1 cellular context compared by ENCODE assay signal in genomic region chr5:14142856-14143508, GRCh38.
A peak's percentile ranks its signal among the peaks of the same experiment; 100 is the strongest.
TF ChIP-seq lines count a peak whose summit lies in the region.

TSS of gene TRIO (plus strand) at chr5:14143342. CDS start at chr5:14143726, 384 bp downstream.

TF ChIP-seq in HepG2, 621 proteins besides CTCF, POLR2A, EP300 and RAD21 (continued from another document and continues in another):
- 0 out of 2 replicates have a peak, but pooled peaks have one; percentile 46 for TF ChIP-seq ZNF775 (CRISPR knock-in tag; IDR thresholded peaks at IDR 0.05; ENCODE audit: borderline replicate concordance)
- no peak for TF ChIP-seq PLSCR1 (CRISPR knock-in tag; IDR thresholded peaks at IDR 0.05; ENCODE audit: borderline replicate concordance)
- TF ChIP-seq ZNF607 (CRISPR knock-in tag; IDR thresholded peaks at IDR 0.05; ENCODE audit: borderline replicate concordance) = peak; percentile 77; the same call in 1 of the 2 replicates
- no peak for TF ChIP-seq JUN (CRISPR knock-in tag; IDR thresholded peaks at IDR 0.05)
- TF ChIP-seq ZMAT3 (CRISPR knock-in tag; conservative IDR thresholded peaks at IDR 0.05) = 0 out of 2 replicates have a peak, but pooled peaks have one; percentile 45
- TF ChIP-seq ZNF605 (CRISPR knock-in tag; IDR thresholded peaks at IDR 0.05) = no peak
- no peak for TF ChIP-seq ZNF33A (CRISPR knock-in tag; IDR thresholded peaks at IDR 0.05; ENCODE audit: borderline replicate concordance)
- no peak for TF ChIP-seq DMAP1 (CRISPR knock-in tag; IDR thresholded peaks at IDR 0.05)
- TF ChIP-seq ZMYM2 (CRISPR knock-in tag; IDR thresholded peaks at IDR 0.05) = no peak
- TF ChIP-seq HNF1B (CRISPR knock-in tag; IDR thresholded peaks at IDR 0.05) = peak; percentile 16; the same call in 1 of the 2 replicates
- TF ChIP-seq TGIF2 (CRISPR knock-in tag; IDR thresholded peaks at IDR 0.05) = no peak; the same call in 1 of the 2 replicates
- no peak for TF ChIP-seq NR2C2 (CRISPR knock-in tag; IDR thresholded peaks at IDR 0.05; ENCODE audit: borderline replicate concordance)
- peak; percentile 34; the same call in 1 of the 2 replicates for TF ChIP-seq ZSCAN9 (CRISPR knock-in tag; IDR thresholded peaks at IDR 0.05; ENCODE audit: borderline replicate concordance)
- no peak for TF ChIP-seq TBX3 (IDR thresholded peaks at IDR 0.05; ENCODE audit: borderline replicate concordance)
- 0 out of 2 replicates have a peak, but pooled peaks have one; percentile 7 for TF ChIP-seq FOSL2 (CRISPR knock-in tag; IDR thresholded peaks at IDR 0.05)
- TF ChIP-seq MTERF4 (CRISPR knock-in tag; IDR thresholded peaks at IDR 0.05) = no peak
- TF ChIP-seq ATF6 (CRISPR knock-in tag; conservative IDR thresholded peaks at IDR 0.05) = no peak
- TF ChIP-seq XBP1 (CRISPR knock-in tag; IDR thresholded peaks at IDR 0.05) = no peak
- TF ChIP-seq ZBTB40 (IDR thresholded peaks at IDR 0.05) = no peak
- TF ChIP-seq ZBTB40 (CRISPR knock-in tag; IDR thresholded peaks at IDR 0.05) = peak; percentile 34; the same call in 1 of the 2 replicates
- TF ChIP-seq GMEB1 (CRISPR knock-in tag; IDR thresholded peaks at IDR 0.05; ENCODE audit: borderline replicate concordance) = 0 out of 2 replicates have a peak, but pooled peaks have one; percentile 18
- peak; percentile 38; the same call in 1 of the 2 replicates for TF ChIP-seq ARID5B (CRISPR knock-in tag; IDR thresholded peaks at IDR 0.05)
- no peak for TF ChIP-seq ARID3A (IDR thresholded peaks at IDR 0.05; ENCODE audit: low read depth, low read length)
- no peak for TF ChIP-seq ZNF614 (CRISPR knock-in tag; IDR thresholded peaks at IDR 0.05; ENCODE audit: borderline replicate concordance)
- TF ChIP-seq NFYC (CRISPR knock-in tag; IDR thresholded peaks at IDR 0.05) = no peak
- TF ChIP-seq POLR2G (IDR thresholded peaks at IDR 0.05; ENCODE audit: low read depth, low read length) = peak; percentile 62
- peak; percentile 89 for TF ChIP-seq KDM2A (CRISPR knock-in tag; IDR thresholded peaks at IDR 0.05; ENCODE audit: borderline replicate concordance, low read depth)
- peak; percentile 24; the same call in 1 of the 2 replicates for TF ChIP-seq GABPA (IDR thresholded peaks at IDR 0.05; ENCODE audit: low read depth, low read length)
- TF ChIP-seq GABPA (CRISPR knock-in tag; IDR thresholded peaks at IDR 0.05; ENCODE audit: low read depth) = peak; percentile 61
